Comparison of ENCODE assay signal across 8 cellular contexts in genomic region chr4:8158710-8159521, GRCh38. TPM values are rescaled to one million over a fixed set of nuclear protein-coding genes. Genes with fewer than 3 reads are reported as not detected.
DNase-seq lines count a peak whose midpoint lies in the region; ATAC-seq and TF ChIP-seq lines count a peak whose summit lies in the region.

TSS of gene ABLIM2 (minus strand) at chr4:8158813. CDS start at chr4:8158689, 124 bp downstream.

- DNase-seq in ELF-1 (ENCODE audit: low read depth, low spot score) (peak; percentile 97), H7 (peak; percentile 100), RWPE2 (ENCODE audit: low spot score) (peak; percentile 95), fibroblast of villous mesenchyme (ENCODE audit: low read depth) (peak; percentile 98), nephron progenitor cell (peak; percentile 99)
- peak; percentile 100 for DNase-seq in activated effector memory CD4-positive, alpha-beta T cell treated with anti-CD3 and anti-CD28 coated beads, Interleukin-2, amount 50 U/mL, for 16 hours

- H3K27me3 Mint-ChIP-seq in nephron progenitor cell (ENCODE audit: low read depth, poor library complexity), result peaks cover 99% of the 10 kb centered on the region
- H3K27me3 Mint-ChIP-seq in stimulated activated naive CD8-positive, alpha-beta T cell treated with anti-CD3 and anti-CD28 coated beads, Interleukin-15, Interleukin-2, amounts not matched to agents 100 ng/mL and 50 ng/mL, for 24 hours, result peaks cover 5% of the 10 kb centered on the region

- H3K4me1 Mint-ChIP-seq in nephron progenitor cell, result peaks cover 14% of the 10 kb centered on the region
- H3K4me1 Mint-ChIP-seq in stimulated activated naive CD8-positive, alpha-beta T cell treated with anti-CD3 and anti-CD28 coated beads, Interleukin-15, Interleukin-2, amounts not matched to agents 100 ng/mL and 50 ng/mL, for 24 hours (ENCODE audit: low read depth), result peaks cover 24% of the 10 kb centered on the region

- no peaks in the 10 kb centered on the region for H3K79me2 ChIP-seq in Loucy (ENCODE audit: insufficient read depth, low read length)

- H3K27ac ChIP-seq in RWPE2 (ENCODE audit: poor library complexity, severe bottlenecking), result no peak within 1 kb of the TSS

- no peaks in the 10 kb centered on the region for H3K36me3 Mint-ChIP-seq in nephron progenitor cell (ENCODE audit: low read depth)
- no peaks in the 10 kb centered on the region for H3K36me3 Mint-ChIP-seq in stimulated activated naive CD8-positive, alpha-beta T cell treated with anti-CD3 and anti-CD28 coated beads, Interleukin-15, Interleukin-2, amounts not matched to agents 100 ng/mL and 50 ng/mL, for 24 hours (ENCODE audit: low read depth)

- H3K4me1 ChIP-seq in Loucy (ENCODE audit: insufficient read depth, low read length, poor library complexity, severe bottlenecking) (peaks cover 5% of the 10 kb centered on the region), RWPE2 (ENCODE audit: insufficient read depth, poor library complexity, severe bottlenecking) (no peaks in the 10 kb centered on the region)

- peak within 1 kb of the TSS; percentile 89 for H2AFZ ChIP-seq in Loucy (ENCODE audit: low read length)

- H3K36me3 ChIP-seq in H7 (replicated peaks; ENCODE audit: control insufficient read depth, insufficient read depth, low read length), result no peaks in the 10 kb centered on the region
- H3K36me3 ChIP-seq in Loucy (ENCODE audit: insufficient read depth, low read length), result no peaks in the 10 kb centered on the region
- no peaks in the 10 kb centered on the region for H3K36me3 ChIP-seq in RWPE2 (ENCODE audit: low read depth)

- H3K27me3 ChIP-seq in H7 (ENCODE audit: control insufficient read depth, insufficient read depth, low read length) (peaks cover 38% of the 10 kb centered on the region), Loucy (ENCODE audit: insufficient read depth, low read length, poor library complexity, severe bottlenecking) (no peaks in the 10 kb centered on the region), RWPE2 (ENCODE audit: insufficient read depth, poor library complexity, severe bottlenecking) (peaks cover 13% of the 10 kb centered on the region)

- TF ChIP-seq CTCF in Loucy (conservative IDR thresholded peaks at IDR 0.05; ENCODE audit: low read length) (no peak), RWPE2 (IDR thresholded peaks at IDR 0.05; ENCODE audit: poor library complexity, severe bottlenecking) (no peak), fibroblast of villous mesenchyme (IDR thresholded peaks at IDR 0.05; ENCODE audit: insufficient read depth, low read depth, low read length) (no peak), nephron progenitor cell (IDR thresholded peaks at IDR 0.05) (no peak)

- no peak within 1 kb of the TSS for H3K27ac Mint-ChIP-seq in nephron progenitor cell
- H3K27ac Mint-ChIP-seq in stimulated activated naive CD8-positive, alpha-beta T cell treated with anti-CD3 and anti-CD28 coated beads, Interleukin-15, Interleukin-2, amounts not matched to agents 100 ng/mL and 50 ng/mL, for 24 hours, result peak within 1 kb of the TSS; percentile 90

- no peaks in the 10 kb centered on the region for H3F3A ChIP-seq in Loucy (ENCODE audit: low read depth)

- H4K20me1 ChIP-seq in Loucy (ENCODE audit: insufficient read depth, low read length, poor library complexity, severe bottlenecking), result no peaks in the 10 kb centered on the region

- H3K9me3 ChIP-seq in Loucy (ENCODE audit: insufficient read depth, low read depth, low read length) (no peaks in the 10 kb centered on the region), RWPE2 (ENCODE audit: severe bottlenecking) (no peaks in the 10 kb centered on the region)

- H3K4me3 Mint-ChIP-seq in nephron progenitor cell, result peak within 1 kb of the TSS; percentile 94
- H3K4me3 Mint-ChIP-seq in stimulated activated naive CD8-positive, alpha-beta T cell treated with anti-CD3 and anti-CD28 coated beads, Interleukin-15, Interleukin-2, amounts not matched to agents 100 ng/mL and 50 ng/mL, for 24 hours, result peak within 1 kb of the TSS; percentile 97

- H3K9ac ChIP-seq in Loucy (ENCODE audit: low read depth, low read length, poor library complexity, severe bottlenecking), result peak within 1 kb of the TSS; percentile 56

- peak; percentile 94 for ATAC-seq in RWPE2 (ENCODE audit: low read depth)

- peak within 1 kb of the TSS; percentile 72 for H3K4me2 ChIP-seq in Loucy (ENCODE audit: low read depth, low read length, poor library complexity, severe bottlenecking)

- H3K9me2 ChIP-seq in Loucy (replicated peaks; ENCODE audit: low read depth, low read length), result no peaks in the 10 kb centered on the region

- peak within 1 kb of the TSS; percentile 72 for H3K4me3 ChIP-seq in H7 (ENCODE audit: insufficient read depth, low read depth, low read length)
- H3K4me3 ChIP-seq in Loucy (ENCODE audit: low read length, poor library complexity, severe bottlenecking), result peak within 1 kb of the TSS; percentile 74
- peak within 1 kb of the TSS; percentile 41 for H3K4me3 ChIP-seq in RWPE2 (ENCODE audit: severe bottlenecking)
- H3K4me3 ChIP-seq in fibroblast of villous mesenchyme (ENCODE audit: low read depth, low read length), result peak within 1 kb of the TSS; percentile 94

- no peaks in the 10 kb centered on the region for H3K9me3 Mint-ChIP-seq in nephron progenitor cell
- no peaks in the 10 kb centered on the region for H3K9me3 Mint-ChIP-seq in stimulated activated naive CD8-positive, alpha-beta T cell treated with anti-CD3 and anti-CD28 coated beads, Interleukin-15, Interleukin-2, amounts not matched to agents 100 ng/mL and 50 ng/mL, for 24 hours

RNA-seq across cellular contexts. Expression of gene ABLIM2, which starts in this region (rescaled TPM):
- 1.6 and 1.9 TPM in 2 replicates for total RNA-seq in H7 (2014; rRNA removed; shearing (Covaris generic))
- total RNA-seq in fibroblast of villous mesenchyme, result under 0.01 TPM in 1 of 2 replicates, not detected in the other

Comparison
In these comparisons a context has a peak if more than half of its experiments do, and no peak if none do; other contexts are left out.
1. Peak in DNase-seq and H3K4me3 ChIP-seq in fibroblast of villous mesenchyme; RNA of the gene not detected or under 1 TPM.
2. H3K4me3 ChIP-seq: peak in every context shown above with its lines; median percentile 94 in fibroblast of villous mesenchyme; 74 in Loucy; 72 in H7; 41 in RWPE2.